ENCODE assay signal across 15 cellular contexts in genomic region chr2:46379213-46380037, GRCh38.
A peak's percentile ranks its signal among the peaks of the same experiment; 100 is the strongest.
DNase-seq lines count a peak whose midpoint lies in the region; ATAC-seq and TF ChIP-seq lines count a peak whose summit lies in the region.
"Had no signal": no experiment of that assay in that cellular context is flagged by ENCODE, and none has a peak within 500 bp of the region (broad histone marks: within the 10 kb centered on the region; RNA-seq: fewer than 3 reads in every experiment).

No MANE protein-coding gene starts in this region.

- no peak overlapping the region for H3K4me3 Mint-ChIP-seq in nephron
- H3K4me3 Mint-ChIP-seq: activated CD4-positive, alpha-beta memory T cell treated with anti-CD3 and anti-CD28 coated beads for 36 hours; B cell had no signal

- no peaks in the 10 kb centered on the region for H3K27me3 ChIP-seq in AG04450 (ENCODE audit: control insufficient read depth, insufficient read depth, low read length)
- H3K27me3 ChIP-seq: brain microvascular endothelial cell had no signal

- no peaks in the 10 kb centered on the region for H3K9me3 Mint-ChIP-seq in nephron
- H3K9me3 Mint-ChIP-seq: activated CD4-positive, alpha-beta memory T cell treated with anti-CD3 and anti-CD28 coated beads for 36 hours had no signal

- ATAC-seq in GM18502 (IDR thresholded peaks at IDR 0.05; ENCODE audit: poor library complexity, unreplicated experiment) (no peak), GM21619 (IDR thresholded peaks at IDR 0.05; ENCODE audit: unreplicated experiment) (no peak)

- CTCF ChIA-PET in AG04450 (lab: Charles Lee) = interaction anchor here (1.2 kb wide), 1 partner anchor 13 kb away, joined by 7 read pairs; no protein-coding TSS in a partner anchor

- peak overlapping the region; percentile 3 for H3K27ac ChIP-seq in AG04450 (ENCODE audit: low read depth, low read length)
- H3K27ac ChIP-seq: brain microvascular endothelial cell had no signal

- peak overlapping the region; percentile 4 to 60 (median 44) for H3K27ac Mint-ChIP-seq in nephron
- H3K27ac Mint-ChIP-seq: activated CD4-positive, alpha-beta memory T cell treated with anti-CD3 and anti-CD28 coated beads for 36 hours; B cell had no signal

- TF ChIP-seq CTCF in AG04450 (IDR thresholded peaks at IDR 0.05; ENCODE audit: low read depth, low read length) (no peak), nephron (IDR thresholded peaks at IDR 0.05; ENCODE audit: unreplicated experiment in 3 of 3) (no peak)

- H3K4me1 Mint-ChIP-seq in nephron = peaks cover 30% of the 10 kb centered on the region
- H3K4me1 Mint-ChIP-seq: B cell had no signal

- H3K4me3 ChIP-seq in AG04450 (ENCODE audit: low read depth, low read length) = no peak overlapping the region

- peaks cover 3% of the 10 kb centered on the region for H3K36me3 Mint-ChIP-seq in nephron (ENCODE audit: low read depth)

- no peaks in the 10 kb centered on the region for H3K9me3 ChIP-seq in AG04450 (ENCODE audit: control insufficient read depth, insufficient read depth, low read length)

- DNase-seq in AG04450 (ENCODE audit: low read depth, low spot score) (peak; percentile 57), NCI-H2171 (lab: John Stamatoyannopoulos, UW) (peak; percentile 76), ecto neural progenitor cell (ENCODE audit: low spot score) (peak; percentile 29), NCI-H526 (lab: John Stamatoyannopoulos, UW) (no peak)
- DNase-seq in activated CD4-positive, alpha-beta T cell treated with anti-CD3 and anti-CD28 coated beads for 4 hours = no peak
- DNase-seq: activated CD4-positive, alpha-beta memory T cell treated with anti-CD3 and anti-CD28 coated beads for 36 hours; activated effector memory CD4-positive, alpha-beta T cell treated with anti-CD3 and anti-CD28 coated beads, Interleukin-2, amount 50 U/mL, for 16 hours; brain microvascular endothelial cell; DND-41; mesendoderm; NCI-H1436 had no signal

- H3K27me3 Mint-ChIP-seq in nephron (ENCODE audit: low read depth) = peaks cover 20% of the 10 kb centered on the region
- H3K27me3 Mint-ChIP-seq: activated CD4-positive, alpha-beta memory T cell treated with anti-CD3 and anti-CD28 coated beads for 36 hours; B cell had no signal

- POLR2A ChIA-PET in AG04450 (lab: Yijun Ruan, JAX) = interaction anchor here (0.5 to 1.4 kb wide), 4 partner anchors 56 to 378 kb away, joined by 4 to 8 read pairs (median 4); no protein-coding TSS in a partner anchor

Comparison
In these comparisons a context has a peak if more than half of its experiments do, and no peak if none do; other contexts are left out.
1. DNase-seq: peak in AG04450 (single experiment), NCI-H2171 (single experiment) and ecto neural progenitor cell (single experiment); none in activated CD4-positive, alpha-beta T cell treated with anti-CD3 and anti-CD28 coated beads for 4 hours (0 of 2) and NCI-H526 (0 of 2).